24 cellular contexts compared by ENCODE assay signal in the genomic region with DNA sequence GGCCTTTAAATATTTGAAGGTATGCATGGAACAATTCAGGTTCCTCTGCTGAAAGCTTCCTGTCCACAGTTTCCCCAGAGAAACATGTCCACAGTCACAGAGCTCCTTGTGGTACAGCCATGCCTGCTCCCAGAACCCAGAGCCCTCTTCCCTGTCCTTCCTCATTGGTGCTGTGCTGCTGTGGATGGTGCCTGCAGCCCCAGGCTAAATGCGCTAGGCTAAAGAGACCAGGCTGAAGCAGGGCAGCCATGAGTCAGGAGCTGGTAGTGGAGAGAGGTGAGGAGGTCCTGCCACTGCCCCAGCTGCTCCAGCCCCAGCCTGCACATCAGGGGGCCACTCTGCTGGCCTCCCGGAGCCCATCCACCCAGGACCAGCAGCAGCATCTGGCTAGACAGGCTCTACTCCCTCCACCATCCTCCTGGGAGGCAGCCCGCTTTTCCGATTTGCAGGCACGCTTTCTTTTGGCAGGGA.
DNase-seq lines count a peak whose midpoint lies in the region; ATAC-seq and TF ChIP-seq lines count a peak whose summit lies in the region.
"Had no signal": no experiment of that assay in that cellular context is flagged by ENCODE, and none has a peak within 500 bp of the region (broad histone marks: within the 10 kb centered on the region; RNA-seq: fewer than 3 reads in every experiment).

No MANE protein-coding gene starts in this region.

- no peak overlapping the region for H3K27ac Mint-ChIP-seq in WTC11
- H3K27ac Mint-ChIP-seq in CD4-positive, alpha-beta memory T cell: no peak overlapping the region
- H3K27ac Mint-ChIP-seq: activated CD4-positive, alpha-beta T cell treated with anti-CD3 and anti-CD28 coated beads, Interleukin-2, amount 10 ng/mL, durations not matched to agents 24 days and 14 days; activated naive CD8-positive, alpha-beta T cell treated with anti-CD3 and anti-CD28 coated beads, Interleukin-2, amount 50 U/mL, for 24 hours; activated T-helper 17 cell treated with anti-CD3 and anti-CD28 coated beads, Interleukin-2, amount 50 U/mL, for 72 hours; CD4-positive, alpha-beta T cell; effector memory CD8-positive, alpha-beta T cell; stimulated activated memory B cell treated with anti-CD40 and anti-IgM and Interleukin-4, amounts not matched to agents 10 μg/mL and 1 μg/mL and 100 μg/mL, for 72 hours; T-cell had no signal

- no peaks in the 10 kb centered on the region for H3K4me1 ChIP-seq in CD4-positive, alpha-beta memory T cell (ENCODE audit: insufficient read depth, low read length)
- H3K4me1 ChIP-seq: colonic mucosa, suprapubic skin had no signal

- intact Hi-C loops in CD4-positive, alpha-beta memory T cell (cut with micrococcal nuclease): no loop called here

- H3K27me3 Mint-ChIP-seq in WTC11 (ENCODE audit: low read depth): no peaks in the 10 kb centered on the region
- no peaks in the 10 kb centered on the region for H3K27me3 Mint-ChIP-seq in CD4-positive, alpha-beta memory T cell
- H3K27me3 Mint-ChIP-seq: activated CD4-positive, alpha-beta T cell treated with anti-CD3 and anti-CD28 coated beads, Interleukin-2, amount 10 ng/mL, durations not matched to agents 24 days and 14 days; brain; CD4-positive, alpha-beta T cell had no signal

- peaks cover 3% of the 10 kb centered on the region for H3K4me1 Mint-ChIP-seq in WTC11
- no peaks in the 10 kb centered on the region for H3K4me1 Mint-ChIP-seq in CD4-positive, alpha-beta memory T cell
- H3K4me1 Mint-ChIP-seq: activated naive CD8-positive, alpha-beta T cell treated with anti-CD3 and anti-CD28 coated beads, Interleukin-2, amount 50 U/mL, for 24 hours; activated T-helper 17 cell treated with anti-CD3 and anti-CD28 coated beads, Interleukin-2, amount 50 U/mL, for 72 hours; stimulated activated memory B cell treated with anti-CD40 and anti-IgM and Interleukin-4, amounts not matched to agents 10 μg/mL and 1 μg/mL and 100 μg/mL, for 72 hours; T-cell had no signal

- no peaks in the 10 kb centered on the region for H3K9me3 ChIP-seq in CD4-positive, alpha-beta memory T cell (ENCODE audit: control insufficient read depth in 1 of 2, low read length in 2 of 2)
- H3K9me3 ChIP-seq: colonic mucosa, SJCRH30, suprapubic skin had no signal

- no peak for TF ChIP-seq CTCF in WTC11 (IDR thresholded peaks at IDR 0.05)

- POLR2A ChIA-PET in WTC11 (lab: Charles Lee): interaction anchor here (0.5 to 0.7 kb wide), 2 partner anchors 14 to 81 kb away, joined by 3 read pairs; no protein-coding TSS in a partner anchor
- POLR2A ChIA-PET in CD4-positive, alpha-beta memory T cell (lab: Charles Lee; ENCODE audit: partially characterized antibody): no interaction called here

- H3K36me3 ChIP-seq in CD4-positive, alpha-beta memory T cell (ENCODE audit: insufficient read depth, low read length): no peaks in the 10 kb centered on the region
- H3K36me3 ChIP-seq: colonic mucosa, SJCRH30, suprapubic skin had no signal

- DNase-seq in ELF-1 (ENCODE audit: low read depth, low spot score) (peak; percentile 64), NCI-H1694 (lab: John Stamatoyannopoulos, UW) (peak; percentile 87), WTC11 (ENCODE audit: low spot score) (peak; percentile 10), retina (peak; percentile 48), NCI-H526 (lab: John Stamatoyannopoulos, UW) (no peak)
- DNase-seq in CD4-positive, alpha-beta memory T cell: no peak
- DNase-seq: activated CD4-positive, alpha-beta T cell treated with anti-CD3 and anti-CD28 coated beads, Interleukin-2, amount 10 ng/mL, durations not matched to agents 24 days and 14 days; activated naive CD8-positive, alpha-beta T cell treated with anti-CD3 and anti-CD28 coated beads, Interleukin-2, amount 50 U/mL, for 24 hours; CD4-positive, alpha-beta T cell; colonic mucosa; effector memory CD8-positive, alpha-beta T cell; hypothalamus; left ventricle myocardium superior; NCI-H1105; NCI-H774; T-cell had no signal

- H3K27ac ChIP-seq in CD4-positive, alpha-beta memory T cell (ENCODE audit: low read depth, low read length): no peak overlapping the region
- H3K27ac ChIP-seq: colonic mucosa, HL-60, SJCRH30, suprapubic skin had no signal

- CTCF ChIA-PET in WTC11 (lab: Charles Lee): interaction anchor here (1.3 to 1.9 kb wide), 2 partner anchors 15 to 23 kb away, joined by 3 to 5 read pairs; no protein-coding TSS in a partner anchor
- CTCF ChIA-PET in CD4-positive, alpha-beta memory T cell (lab: Charles Lee; ENCODE audit: partially characterized antibody): no interaction called here

- H3K4me3 ChIP-seq in CD4-positive, alpha-beta memory T cell (ENCODE audit: low read length in 2 of 2): no peak overlapping the region
- H3K4me3 ChIP-seq: colonic mucosa, SJCRH30, suprapubic skin had no signal

- 0 out of 2 replicates have a peak, but pooled peaks cover 6% of the 10 kb centered on the region for H3K9me3 Mint-ChIP-seq in WTC11
- H3K9me3 Mint-ChIP-seq in CD4-positive, alpha-beta memory T cell: no peaks in the 10 kb centered on the region
- H3K9me3 Mint-ChIP-seq: activated CD4-positive, alpha-beta T cell treated with anti-CD3 and anti-CD28 coated beads, Interleukin-2, amount 10 ng/mL, durations not matched to agents 24 days and 14 days; activated naive CD8-positive, alpha-beta T cell treated with anti-CD3 and anti-CD28 coated beads, Interleukin-2, amount 50 U/mL, for 24 hours; activated T-helper 17 cell treated with anti-CD3 and anti-CD28 coated beads, Interleukin-2, amount 50 U/mL, for 72 hours; brain; CD4-positive, alpha-beta T cell; effector memory CD8-positive, alpha-beta T cell; stimulated activated memory B cell treated with anti-CD40 and anti-IgM and Interleukin-4, amounts not matched to agents 10 μg/mL and 1 μg/mL and 100 μg/mL, for 72 hours; T-cell had no signal

- no peak overlapping the region for H3K4me3 Mint-ChIP-seq in WTC11
- no peak overlapping the region for H3K4me3 Mint-ChIP-seq in CD4-positive, alpha-beta memory T cell
- H3K4me3 Mint-ChIP-seq: activated CD4-positive, alpha-beta T cell treated with anti-CD3 and anti-CD28 coated beads, Interleukin-2, amount 10 ng/mL, durations not matched to agents 24 days and 14 days; activated naive CD8-positive, alpha-beta T cell treated with anti-CD3 and anti-CD28 coated beads, Interleukin-2, amount 50 U/mL, for 24 hours; activated T-helper 17 cell treated with anti-CD3 and anti-CD28 coated beads, Interleukin-2, amount 50 U/mL, for 72 hours; brain; CD4-positive, alpha-beta T cell; effector memory CD8-positive, alpha-beta T cell; stimulated activated memory B cell treated with anti-CD40 and anti-IgM and Interleukin-4, amounts not matched to agents 10 μg/mL and 1 μg/mL and 100 μg/mL, for 72 hours; T-cell had no signal

- no peaks in the 10 kb centered on the region for H3K27me3 ChIP-seq in CD4-positive, alpha-beta memory T cell (ENCODE audit: insufficient read depth, low read length)
- H3K27me3 ChIP-seq: colonic mucosa, SJCRH30, suprapubic skin had no signal

- ATAC-seq in WTC11: no peak
- no peak for ATAC-seq in HG02870 (IDR thresholded peaks at IDR 0.05; ENCODE audit: unreplicated experiment)
- ATAC-seq: activated naive CD8-positive, alpha-beta T cell treated with anti-CD3 and anti-CD28 coated beads, Interleukin-2, amount 50 U/mL, for 24 hours; activated T-helper 17 cell treated with anti-CD3 and anti-CD28 coated beads, Interleukin-2, amount 50 U/mL, for 72 hours; effector memory CD8-positive, alpha-beta T cell; esophagus mucosa; left ventricle myocardium superior; stimulated activated memory B cell treated with anti-CD40 and anti-IgM and Interleukin-4, amounts not matched to agents 10 μg/mL and 1 μg/mL and 100 μg/mL, for 72 hours; T-cell had no signal

- no peaks in the 10 kb centered on the region for H3K36me3 Mint-ChIP-seq in WTC11
- H3K36me3 Mint-ChIP-seq in CD4-positive, alpha-beta memory T cell: no peaks in the 10 kb centered on the region
- H3K36me3 Mint-ChIP-seq: brain; stimulated activated memory B cell treated with anti-CD40 and anti-IgM and Interleukin-4, amounts not matched to agents 10 μg/mL and 1 μg/mL and 100 μg/mL, for 72 hours; T-cell had no signal

TF ChIP-seq in WTC11, 78 proteins besides CTCF, POLR2A, EP300 and RAD21:
- TF ChIP-seq NR1H2 (CRISPR knock-in tag; IDR thresholded peaks at IDR 0.05) (no peak), GRHL2 (CRISPR knock-in tag; IDR thresholded peaks at IDR 0.05; ENCODE audit: insufficient replicate concordance, severe bottlenecking) (no peak), SOX15 (CRISPR knock-in tag; IDR thresholded peaks at IDR 0.05) (no peak), SP1 (CRISPR knock-in tag; conservative IDR thresholded peaks at IDR 0.05) (no peak), TEAD1 (CRISPR knock-in tag; IDR thresholded peaks at IDR 0.05) (no peak)
- TF ChIP-seq, protein P1, sequence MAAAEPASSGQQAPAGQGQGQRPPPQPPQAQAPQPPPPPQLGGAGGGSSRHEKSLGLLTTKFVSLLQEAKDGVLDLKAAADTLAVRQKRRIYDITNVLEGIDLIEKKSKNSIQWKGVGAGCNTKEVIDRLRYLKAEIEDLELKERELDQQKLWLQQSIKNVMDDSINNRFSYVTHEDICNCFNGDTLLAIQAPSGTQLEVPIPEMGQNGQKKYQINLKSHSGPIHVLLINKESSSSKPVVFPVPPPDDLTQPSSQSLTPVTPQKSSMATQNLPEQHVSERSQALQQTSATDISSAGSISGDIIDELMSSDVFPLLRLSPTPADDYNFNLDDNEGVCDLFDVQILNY (CRISPR knock-in tag; IDR thresholded peaks at IDR 0.05): no peak
- TF ChIP-seq, protein P2, sequence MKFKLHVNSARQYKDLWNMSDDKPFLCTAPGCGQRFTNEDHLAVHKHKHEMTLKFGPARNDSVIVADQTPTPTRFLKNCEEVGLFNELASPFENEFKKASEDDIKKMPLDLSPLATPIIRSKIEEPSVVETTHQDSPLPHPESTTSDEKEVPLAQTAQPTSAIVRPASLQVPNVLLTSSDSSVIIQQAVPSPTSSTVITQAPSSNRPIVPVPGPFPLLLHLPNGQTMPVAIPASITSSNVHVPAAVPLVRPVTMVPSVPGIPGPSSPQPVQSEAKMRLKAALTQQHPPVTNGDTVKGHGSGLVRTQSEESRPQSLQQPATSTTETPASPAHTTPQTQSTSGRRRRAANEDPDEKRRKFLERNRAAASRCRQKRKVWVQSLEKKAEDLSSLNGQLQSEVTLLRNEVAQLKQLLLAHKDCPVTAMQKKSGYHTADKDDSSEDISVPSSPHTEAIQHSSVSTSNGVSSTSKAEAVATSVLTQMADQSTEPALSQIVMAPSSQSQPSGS (CRISPR knock-in tag; IDR thresholded peaks at IDR 0.05; ENCODE audit: borderline replicate concordance, low read depth): no peak

Comparison
In these comparisons a context has a peak if more than half of its experiments do, and no peak if none do; other contexts are left out.
1. DNase-seq: peak in ELF-1 (single experiment), NCI-H1694 (single experiment), WTC11 (single experiment) and retina (single experiment); none in NCI-H526 (0 of 2) and CD4-positive, alpha-beta memory T cell (0 of 5).